ENCODE assay signal across 12 cellular contexts in the genomic region with DNA sequence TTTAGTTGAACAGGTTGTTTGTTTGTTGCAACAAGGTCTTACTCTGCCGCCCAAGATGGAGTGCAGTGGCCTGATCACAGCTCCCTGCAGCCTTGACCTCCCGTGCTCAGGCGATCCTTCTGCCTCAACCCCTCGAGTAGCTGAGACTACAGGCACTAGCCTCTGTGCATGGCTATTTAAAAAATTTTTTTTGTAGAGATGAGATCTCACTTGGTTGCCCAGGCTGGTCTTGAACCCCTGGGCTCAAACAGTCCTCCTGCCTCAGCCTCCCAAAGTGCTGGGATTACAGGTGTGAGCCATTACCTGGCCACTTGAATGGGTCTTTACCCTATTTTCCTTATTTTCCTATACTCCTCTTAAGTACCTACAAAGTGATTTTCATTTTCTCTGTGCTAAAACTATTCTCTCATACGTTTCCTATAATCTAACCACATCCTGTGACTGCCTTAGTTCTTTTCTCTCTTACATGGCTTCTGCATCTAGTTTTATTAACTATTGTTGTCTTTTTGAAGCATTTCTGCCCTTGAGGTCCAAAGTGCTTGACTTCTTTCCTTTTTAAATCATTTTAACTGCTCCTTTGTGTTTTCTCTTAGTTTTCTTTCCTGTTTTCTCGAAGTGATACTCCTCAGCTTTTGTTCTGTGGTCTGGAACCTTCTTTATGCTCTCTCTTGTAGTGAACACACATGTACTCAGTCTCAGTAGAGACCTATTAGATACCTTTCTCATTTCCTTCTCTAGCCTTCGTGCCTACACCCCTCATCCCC. TPM values are rescaled to one million over a fixed set of nuclear protein-coding genes. Genes with fewer than 3 reads are reported as not detected.
A peak's percentile ranks its signal among the peaks of the same experiment; 100 is the strongest.
DNase-seq lines count a peak whose midpoint lies in the region; ATAC-seq, FAIRE-seq and TF ChIP-seq lines count a peak whose summit lies in the region.
"Had no signal": no experiment of that assay in that cellular context is flagged by ENCODE, and none has a peak within 500 bp of the region (broad histone marks: within the 10 kb centered on the region; RNA-seq: fewer than 3 reads in every experiment).

No MANE protein-coding gene starts in this region.

- TF ChIP-seq POLR2A in esophagus muscularis mucosa (IDR thresholded peaks at IDR 0.05; ENCODE audit: low read depth) (no peak), esophagus squamous epithelium (IDR thresholded peaks at IDR 0.05) (no peak)

- intact Hi-C loops in esophagus muscularis mucosa (cut with DNase I) (no loop called here), esophagus squamous epithelium (cut with DNase I) (no loop called here)

- ATAC-seq in GM21447 (IDR thresholded peaks at IDR 0.05; ENCODE audit: unreplicated experiment) (peak; percentile 84), HG03175 (IDR thresholded peaks at IDR 0.05; ENCODE audit: unreplicated experiment) (peak; percentile 63)

- H3K36me3 ChIP-seq in esophagus muscularis mucosa: peaks cover 0 to 83% (median 63%) of the 10 kb centered on the region in 4 donors
- peaks cover 0 to 96% (median 15%) of the 10 kb centered on the region in 3 donors for H3K36me3 ChIP-seq in esophagus squamous epithelium

- H3K27me3 ChIP-seq in esophagus muscularis mucosa: no peaks in the 10 kb centered on the region
- H3K27me3 ChIP-seq in esophagus squamous epithelium: no peaks in the 10 kb centered on the region
- H3K27me3 ChIP-seq: SJSA1 had no signal

- H3K4me1 ChIP-seq in esophagus muscularis mucosa (peaks cover 24 to 40% (median 35%) of the 10 kb centered on the region in 4 donors), esophagus squamous epithelium (peaks cover 0 to 36% (median 6%) of the 10 kb centered on the region in 3 donors)
- H3K4me1 ChIP-seq: SJSA1 had no signal

- H3K27ac ChIP-seq in esophagus muscularis mucosa (replicated peaks in 1 of 4) (peak overlapping the region in 2 of 4 donors; percentile 64 to 78), esophagus squamous epithelium (peak overlapping the region in 1 of 4 donors; percentile 40)
- H3K27ac ChIP-seq: SJSA1 had no signal

- H3K9me3 ChIP-seq in esophagus muscularis mucosa (no peaks in the 10 kb centered on the region), esophagus squamous epithelium (no peaks in the 10 kb centered on the region)
- H3K9me3 ChIP-seq: SJSA1 had no signal

- no peak for TF ChIP-seq CTCF in esophagus muscularis mucosa (IDR thresholded peaks at IDR 0.05)
- no peak for TF ChIP-seq CTCF in esophagus squamous epithelium (IDR thresholded peaks at IDR 0.05)

- no peak for TF ChIP-seq EP300 in esophagus muscularis mucosa (IDR thresholded peaks at IDR 0.05)

- no peak for DNase-seq in GM18507 (ENCODE audit: extremely low spot score, insufficient read length, low read depth)
- peak; percentile 47 for DNase-seq in esophagus muscularis mucosa (ENCODE audit: extremely low spot score)
- DNase-seq in stimulated activated CD4-positive, alpha-beta T cell treated with anti-CD3 and anti-CD28 coated beads, Interleukin-12 subunit alpha, Interleukin-12 subunit beta, amount 100 ng/mL, for 4 hours: no peak
- DNase-seq in esophagus squamous epithelium (lab: John Stamatoyannopoulos, UW): no peak
- DNase-seq in RPMI8226: no peak
- no peak for DNase-seq in medulla oblongata (ENCODE audit: extremely low spot score)
- DNase-seq: naive B cell; NCI-H1694; stimulated activated CD4-positive, alpha-beta T cell treated with anti-CD3 and anti-CD28 coated beads, Interleukin-1b, Interleukin-23, amount 100 ng/mL, for 48 hours had no signal

- no peak overlapping the region for H3K4me3 ChIP-seq in esophagus muscularis mucosa
- no peak overlapping the region for H3K4me3 ChIP-seq in esophagus squamous epithelium
- H3K4me3 ChIP-seq: SJSA1 had no signal

- 85% methylated on average over 7 of the region's 7 CpGs for WGBS in esophagus muscularis mucosa
- WGBS in esophagus squamous epithelium, 2 donors: 78 to 81% methylated on average over 7 of the region's 7 CpGs

- FAIRE-seq in GM18507 (lab: Jason Lieb, UNC): peak; percentile 82

RNA-seq across cellular contexts. Expression of a gene that starts 14.1 kb away (rescaled TPM):
- total RNA-seq in esophagus muscularis mucosa (not detected), esophagus squamous epithelium (100 to 1,000 TPM in 3 of 4 donors, 10 to 100 TPM in 1; 97.1 to 273 (median 191) TPM)
- total RNA-seq: SJSA1 had no signal

RNA-seq across cellular contexts. Expression of a gene that starts 14.2 kb away (rescaled TPM):
- total RNA-seq in esophagus muscularis mucosa: 100 to 1,000 TPM in 3 of 4 donors, 10 to 100 TPM in 1; 67.0 to 138 (median 107) TPM
- 10 to 100 TPM; 28.9 to 74.7 (median 56.0) TPM for total RNA-seq in esophagus squamous epithelium

RNA-seq across cellular contexts. Expression of a gene that starts 43.7 kb away (rescaled TPM):
- 10 to 100 TPM in 1 of 4 donors, 1 to 10 TPM in 3; 3.7 to 11.4 (median 7.1) TPM for total RNA-seq in esophagus muscularis mucosa
- total RNA-seq in esophagus squamous epithelium: 1 to 10 TPM; 2.5 to 7.0 (median 5.2) TPM

RNA-seq across cellular contexts. Expression of a gene that starts 48.7 kb away (rescaled TPM):
- total RNA-seq in esophagus muscularis mucosa: 1 to 10 TPM in 3 of 4 donors, under 1 TPM in 1; 0.83 to 2.5 (median 1.8) TPM
- 1 to 10 TPM in 2 of 4 donors, under 1 TPM in 2; 0.13 to 3.8 (median 1.5) TPM for total RNA-seq in esophagus squamous epithelium

RNA-seq across cellular contexts. Expression of a gene that starts 58.3 kb away (rescaled TPM):
- 10 to 100 TPM; 10.3 to 20.7 (median 15.5) TPM for total RNA-seq in esophagus muscularis mucosa
- total RNA-seq in esophagus squamous epithelium: 10 to 100 TPM; 16.2 to 20.4 (median 18.2) TPM

Comparison
In these comparisons a context has a peak if more than half of its experiments do, and no peak if none do; other contexts are left out.
1. RNA of a gene that starts 14.1 kb away (total RNA-seq): 97.1 to 273 TPM in esophagus squamous epithelium; not detected in esophagus muscularis mucosa; every median in the first group is over 10 times any median in the second.